ENCODE assay signal across 8 cellular contexts in the genomic region with DNA sequence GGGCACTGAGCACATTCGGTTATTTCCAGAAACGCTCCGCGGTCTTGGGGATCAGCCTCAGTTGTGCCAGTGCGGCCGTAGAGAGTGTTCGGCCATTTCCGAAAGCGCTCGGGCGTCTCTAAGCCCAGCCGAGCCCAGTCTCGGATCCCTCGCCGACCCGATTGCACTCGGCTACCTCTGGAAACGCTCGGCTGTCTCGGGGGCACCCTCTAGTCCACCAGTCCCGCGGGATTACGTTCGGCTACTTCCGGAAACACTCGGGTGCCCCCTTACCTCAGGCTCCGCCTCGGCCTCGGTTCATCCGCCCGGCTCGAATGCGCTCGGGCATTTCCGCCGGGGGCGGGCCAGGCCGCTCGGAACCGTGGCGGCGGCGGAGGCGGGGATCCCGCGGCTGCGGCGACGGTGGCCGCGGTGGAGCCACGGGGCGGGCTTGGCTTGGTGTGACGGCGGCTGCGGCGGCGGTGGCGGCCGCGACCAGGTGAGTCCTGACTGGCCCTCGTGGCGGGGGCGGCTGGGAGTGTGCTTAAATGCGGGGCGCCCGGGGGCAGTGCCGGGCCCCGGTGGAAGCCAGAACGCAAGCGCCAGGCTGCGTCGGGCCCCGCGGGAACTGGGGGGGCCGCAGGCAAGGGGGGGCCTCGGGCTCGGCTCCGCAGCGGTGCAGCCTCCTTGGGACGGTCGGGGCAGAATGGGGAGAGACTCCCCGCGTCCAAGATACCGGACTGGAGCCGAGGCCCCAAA. TPM values are rescaled to one million over a fixed set of nuclear protein-coding genes. Genes with fewer than 3 reads are reported as not detected.
DNase-seq lines count a peak whose midpoint lies in the region; ATAC-seq, FAIRE-seq and TF ChIP-seq lines count a peak whose summit lies in the region.

A gene (plus strand): TSS at position 347 of the 738 bp plus-strand sequence. CDS start 2,717 bp downstream, outside the sequence.

- in situ Hi-C loops in GM13976 (cut with MboI; ENCODE audit: low sequenced_read_pairs, unreplicated experiment) = no loop called here

- 0 to 1% (median 0%) methylated on average over 54 to 86 of the region's 86 CpGs for WGBS in adipose tissue, 3 donors
- WGBS in pancreas, 2 donors = 0% methylated on average over 68 to 86 of the region's 86 CpGs

- no peak for TF ChIP-seq CTCF in GM13976 (IDR thresholded peaks at IDR 0.05; ENCODE audit: borderline replicate concordance, control extremely low read depth, extremely low read depth, insufficient read depth, missing control alignments)
- no peak for TF ChIP-seq CTCF in cardiac muscle cell (IDR thresholded peaks at IDR 0.05; ENCODE audit: low read depth, low read length)
- TF ChIP-seq CTCF in pancreas (IDR thresholded peaks at IDR 0.05) = no peak
- no peak for TF ChIP-seq CTCF in tibial artery (IDR thresholded peaks at IDR 0.05)

- no peaks in the 10 kb centered on the region for H3K4me1 ChIP-seq in cardiac muscle cell (ENCODE audit: low read depth)
- H3K4me1 ChIP-seq in pancreas = peaks cover 13 to 27% (median 21%) of the 10 kb centered on the region in 3 donors
- peaks cover 7 to 48% (median 40%) of the 10 kb centered on the region in 4 donors for H3K4me1 ChIP-seq in tibial artery

- DNase-seq in GM13976 (ENCODE audit: low spot score) (peak; percentile 100), NCI-H146 treated with DMSO at 0.1 percent for 48 hours (lab: John Stamatoyannopoulos, UW; ENCODE audit: unreplicated experiment) (peak; percentile 99), T-helper 1 cell (peak; percentile 97 to 100 (median 99)), cardiac muscle cell (ENCODE audit: low read depth in 1 of 2, low spot score in 1 of 2) (peak; percentile 99 to 100), pancreas (peak; percentile 99 to 100 (median 100)), tibial artery (peak; percentile 100)

- intact Hi-C loops in pancreas (cut with DNase I) (no loop called here), tibial artery (cut with DNase I; ENCODE audit: low total_unique reads) (loop anchor here (5.0 kb wide), 1 partner anchor 36 kb away; no protein-coding TSS in a partner anchor)

- H3K9me3 ChIP-seq in cardiac muscle cell (ENCODE audit: low read depth) = no peaks in the 10 kb centered on the region
- no peaks in the 10 kb centered on the region for H3K9me3 ChIP-seq in pancreas
- no peaks in the 10 kb centered on the region for H3K9me3 ChIP-seq in tibial artery

- FAIRE-seq in pancreas (lab: Jason Lieb, UNC) = peak; percentile 73

- H3K27me3 ChIP-seq in cardiac muscle cell (no peaks in the 10 kb centered on the region), pancreas (no peaks in the 10 kb centered on the region), tibial artery (no peaks in the 10 kb centered on the region)

- ATAC-seq in HG02884 (IDR thresholded peaks at IDR 0.05; ENCODE audit: unreplicated experiment) = peak; percentile 60
- ATAC-seq in pancreas = peak; percentile 83 to 90 (median 85)

- H3K27ac ChIP-seq in adipose tissue (ENCODE audit: low read depth, low read length) = peak within 1 kb of the TSS; percentile 88
- H3K27ac ChIP-seq in cardiac muscle cell = peak within 1 kb of the TSS; percentile 89
- H3K27ac ChIP-seq in pancreas = peak within 1 kb of the TSS; percentile 80 to 92 (median 89)
- peak within 1 kb of the TSS; percentile 95 to 98 for H3K27ac ChIP-seq in tibial artery

- peak within 1 kb of the TSS; percentile 96 for H3K4me3 ChIP-seq in cardiac muscle cell
- H3K4me3 ChIP-seq in pancreas = peak within 1 kb of the TSS; percentile 66 to 86 (median 74)
- peak within 1 kb of the TSS; percentile 76 to 98 for H3K4me3 ChIP-seq in tibial artery

- H3K36me3 ChIP-seq in cardiac muscle cell = no peaks in the 10 kb centered on the region
- H3K36me3 ChIP-seq in pancreas = no peaks in the 10 kb centered on the region
- H3K36me3 ChIP-seq in tibial artery = peaks cover 5 to 26% (median 16%) of the 10 kb centered on the region in 3 donors

RNA-seq across cellular contexts. Expression of the gene that starts here (rescaled TPM):
- polyA plus RNA-seq in adipose tissue = 1 to 10 TPM; 1.4 to 5.2 (median 1.6) TPM
- total RNA-seq in cardiac muscle cell = 64.7 and 72.0 TPM in 2 replicates
- 48.5 and 53.8 TPM in 2 replicates for polyA plus RNA-seq in cardiac muscle cell
- 10 to 100 TPM; 11.6 to 21.2 (median 12.2) TPM for total RNA-seq in pancreas
- 1 to 10 TPM; 4.3 to 6.5 TPM for polyA plus RNA-seq in pancreas

Comparison
In these comparisons a context has a peak if more than half of its experiments do, and no peak if none do; other contexts are left out.
1. Peak in every context shown above with its lines: DNase-seq, ATAC-seq, H3K4me3 ChIP-seq and H3K27ac ChIP-seq.